Comparison of ENCODE assay signal across 11 cellular contexts in the genomic region with DNA sequence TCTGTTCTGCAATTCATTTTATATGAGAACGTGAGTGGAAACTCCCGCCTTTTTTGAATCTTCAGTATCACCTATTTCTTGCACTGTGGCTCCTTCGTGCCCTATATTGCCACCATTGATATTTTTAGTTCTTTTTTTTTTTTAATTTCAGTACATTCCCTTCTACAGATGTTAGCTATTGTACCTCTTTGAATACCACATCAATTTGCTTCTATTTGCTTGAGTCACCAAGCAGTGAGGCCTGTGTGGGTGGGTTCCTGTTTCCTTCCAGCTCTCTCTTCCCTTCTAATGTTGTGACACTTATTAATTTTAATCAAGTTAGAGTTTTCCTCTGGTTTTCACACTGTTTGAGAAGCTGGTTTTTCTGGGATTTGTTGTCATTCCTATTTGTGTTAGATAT. TPM values are rescaled to one million over a fixed set of nuclear protein-coding genes. Genes with fewer than 3 reads are reported as not detected.
A peak's percentile ranks its signal among the peaks of the same experiment; 100 is the strongest.
DNase-seq lines count a peak whose midpoint lies in the region; ATAC-seq and TF ChIP-seq lines count a peak whose summit lies in the region.
"Had no signal": no experiment of that assay in that cellular context is flagged by ENCODE, and none has a peak within 500 bp of the region (broad histone marks: within the 10 kb centered on the region; RNA-seq: fewer than 3 reads in every experiment).

No MANE protein-coding gene starts in this region.

- no peak overlapping the region for H3K4me3 ChIP-seq in CD8-positive, alpha-beta T cell (ENCODE audit: low read depth, low read length)

- H3K27me3 ChIP-seq in CD8-positive, alpha-beta T cell (ENCODE audit: insufficient read depth, low read length): no peaks in the 10 kb centered on the region

- peaks cover 3% of the 10 kb centered on the region for H3K36me3 ChIP-seq in CD8-positive, alpha-beta T cell (ENCODE audit: insufficient read depth, low read length)

- intact Hi-C loops in CD8-positive, alpha-beta T cell (cut with DNase I, micrococcal nuclease): no loop called here

- H3K27me3 Mint-ChIP-seq in T-helper 17 cell (no peaks in the 10 kb centered on the region), naive B cell (no peaks in the 10 kb centered on the region)
- no peaks in the 10 kb centered on the region for H3K27me3 Mint-ChIP-seq in CD8-positive, alpha-beta T cell (ENCODE audit: low read depth)

- H3K27ac ChIP-seq in CD8-positive, alpha-beta T cell (ENCODE audit: low read depth, low read length): no peak overlapping the region

- peak; percentile 44 for ATAC-seq in GM18909 (IDR thresholded peaks at IDR 0.05; ENCODE audit: poor library complexity, unreplicated experiment)
- peak; percentile 40 for ATAC-seq in T-helper 17 cell
- ATAC-seq in naive B cell (ENCODE audit: low read depth in 2 of 2): peak; percentile 96
- ATAC-seq in CD8-positive, alpha-beta T cell: no peak
- ATAC-seq: SK-N-SH treated with all-trans-retinoic acid at 6 μM for 48 hours had no signal

- H3K4me1 Mint-ChIP-seq in T-helper 17 cell: peaks cover 6% of the 10 kb centered on the region
- H3K4me1 Mint-ChIP-seq in naive B cell: peaks cover 31 to 47% (median 47%) of the 10 kb centered on the region in 3 donors
- H3K4me1 Mint-ChIP-seq in CD8-positive, alpha-beta T cell (ENCODE audit: low read depth): peaks cover 30% of the 10 kb centered on the region

- no peak overlapping the region for H3K27ac Mint-ChIP-seq in T-helper 17 cell
- peak overlapping the region in 5 of 6 donors; percentile 35 to 94 (median 77) for H3K27ac Mint-ChIP-seq in naive B cell
- H3K27ac Mint-ChIP-seq in CD8-positive, alpha-beta T cell: no peak overlapping the region

- H3K36me3 Mint-ChIP-seq in T-helper 17 cell (ENCODE audit: low read depth) (peaks cover 4% of the 10 kb centered on the region), naive B cell (peaks cover 2 to 4% of the 10 kb centered on the region in 2 donors)
- H3K36me3 Mint-ChIP-seq in CD8-positive, alpha-beta T cell: peaks cover 53% of the 10 kb centered on the region

- DNase-seq in activated CD4-positive, alpha-beta T cell treated with anti-CD3 and anti-CD28 coated beads for 48 hours: peak; percentile 40
- no peak for DNase-seq in activated CD4-positive, alpha-beta T cell treated with anti-CD3 and anti-CD28 coated beads, Interleukin-2, amount 50 U/mL, for 4 hours
- no peak for DNase-seq in T-helper 17 cell
- DNase-seq in naive B cell: peak; percentile 58
- DNase-seq in NCI-H146 (lab: John Stamatoyannopoulos, UW): no peak
- no peak for DNase-seq in CD8-positive, alpha-beta T cell
- DNase-seq in SIG-M5 treated with dmso at 0.1 percent for 504 hours (lab: John Stamatoyannopoulos, UW; ENCODE audit: unreplicated experiment): no peak
- DNase-seq: immature natural killer cell, NCI-H1092 treated with DMSO at 0.1 percent for 48 hours had no signal

- H3K9me3 Mint-ChIP-seq in naive B cell: no peaks in the 10 kb centered on the region
- H3K9me3 Mint-ChIP-seq in CD8-positive, alpha-beta T cell: no peaks in the 10 kb centered on the region
- H3K9me3 Mint-ChIP-seq: immature natural killer cell had no signal

- no peak overlapping the region for H3K4me3 Mint-ChIP-seq in T-helper 17 cell
- H3K4me3 Mint-ChIP-seq in naive B cell: peak overlapping the region; percentile 1 to 77 (median 51)
- H3K4me3 Mint-ChIP-seq in CD8-positive, alpha-beta T cell: no peak overlapping the region
- H3K4me3 Mint-ChIP-seq: immature natural killer cell had no signal

- POLR2A ChIA-PET in CD8-positive, alpha-beta T cell (lab: Charles Lee): no interaction called here

- CTCF ChIA-PET in CD8-positive, alpha-beta T cell (lab: Charles Lee): interaction anchor here (0.8 to 1.5 kb wide), 2 partner anchors 15 to 17 kb away, joined by 3 to 4 read pairs; no protein-coding TSS in a partner anchor

- H3K9me3 ChIP-seq in T-helper 17 cell (ENCODE audit: control insufficient read depth, low read length, poor library complexity, severe bottlenecking): no peaks in the 10 kb centered on the region
- no peaks in the 10 kb centered on the region for H3K9me3 ChIP-seq in CD8-positive, alpha-beta T cell (ENCODE audit: low read length)

- no peaks in the 10 kb centered on the region for H3K4me1 ChIP-seq in CD8-positive, alpha-beta T cell (ENCODE audit: insufficient read depth, low read length)

- TF ChIP-seq CTCF in CD8-positive, alpha-beta T cell (IDR thresholded peaks at IDR 0.05): no peak

RNA-seq across cellular contexts. Expression of gene HACD2, which starts 8.7 kb away (rescaled TPM):
- 10 to 100 TPM; 16.2 to 18.9 TPM for total RNA-seq in T-helper 17 cell
- 10 to 100 TPM; 35.3 to 56.2 (median 43.7) TPM for polyA plus RNA-seq in naive B cell (ENCODE audit: low read depth in 6 of 6)
- 10 to 100 TPM; 12.9 to 13.4 TPM for total RNA-seq in CD8-positive, alpha-beta T cell

Comparison
In these comparisons a context has a peak if more than half of its experiments do, and no peak if none do; other contexts are left out.
1. DNase-seq: peak in activated CD4-positive, alpha-beta T cell treated with anti-CD3 and anti-CD28 coated beads for 48 hours (single experiment) and naive B cell (single experiment); none in activated CD4-positive, alpha-beta T cell treated with anti-CD3 and anti-CD28 coated beads, Interleukin-2, amount 50 U/mL, for 4 hours (0 of 2), T-helper 17 cell (0 of 3), NCI-H146 (single experiment), CD8-positive, alpha-beta T cell (0 of 7) and SIG-M5 treated with dmso at 0.1 percent for 504 hours (single experiment).
2. H3K27ac Mint-ChIP-seq: peak in naive B cell (5 of 6); none in T-helper 17 cell (single experiment) and CD8-positive, alpha-beta T cell (single experiment).
3. H3K4me3 Mint-ChIP-seq: peak in naive B cell (8 of 8); none in T-helper 17 cell (single experiment) and CD8-positive, alpha-beta T cell (single experiment).